ENCODE assay signal across 16 cellular contexts in the genomic region with DNA sequence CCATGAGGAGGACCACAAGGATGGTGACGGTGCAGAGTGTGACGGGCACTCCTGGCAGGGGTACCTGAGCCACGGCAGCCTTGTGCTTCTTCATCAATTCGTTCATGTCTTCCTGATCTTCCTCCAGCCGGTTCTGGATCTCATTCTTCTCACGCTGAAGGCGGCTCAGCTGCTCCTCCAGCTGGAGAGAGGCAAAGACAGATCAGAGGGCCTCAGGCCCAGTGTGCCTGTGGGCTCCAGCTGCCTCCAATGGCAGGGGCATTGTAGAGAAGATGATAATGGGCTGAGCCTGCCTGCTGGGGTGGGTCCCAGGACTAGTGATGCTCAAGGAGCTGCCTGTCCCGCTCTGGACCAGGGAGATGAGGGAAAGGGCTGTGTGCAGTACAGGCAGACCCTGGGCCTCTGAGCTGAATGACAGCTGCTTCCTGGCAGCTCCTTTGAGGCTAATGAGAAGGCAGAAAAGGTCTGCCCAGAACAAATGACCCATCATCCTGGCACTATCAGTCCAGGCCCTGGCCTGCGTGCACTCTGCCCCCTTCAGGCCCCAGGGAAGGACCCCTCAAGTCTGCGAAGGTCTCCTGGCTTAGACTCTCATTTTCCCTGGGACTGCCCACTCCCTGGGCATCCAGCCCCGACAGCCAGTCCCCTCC. TPM values are rescaled to one million over a fixed set of nuclear protein-coding genes. Genes with fewer than 3 reads are reported as not detected.
DNase-seq lines count a peak whose midpoint lies in the region; ATAC-seq and TF ChIP-seq lines count a peak whose summit lies in the region.
"Had no signal": no experiment of that assay in that cellular context is flagged by ENCODE, and none has a peak within 500 bp of the region (broad histone marks: within the 10 kb centered on the region; RNA-seq: fewer than 3 reads in every experiment).

No MANE protein-coding gene starts in this region.

- intact Hi-C loops in CD8-positive, alpha-beta T cell (cut with DNase I, micrococcal nuclease), result no loop called here

- no peaks in the 10 kb centered on the region for H3K4me1 Mint-ChIP-seq in CD8-positive, alpha-beta T cell (ENCODE audit: low read depth)

- no peak for ATAC-seq in GM19395 (IDR thresholded peaks at IDR 0.05; ENCODE audit: unreplicated experiment)
- ATAC-seq in CD8-positive, alpha-beta T cell, result no peak
- no peak for ATAC-seq in HG03571 (IDR thresholded peaks at IDR 0.05; ENCODE audit: unreplicated experiment)
- ATAC-seq: left lung had no signal

- TF ChIP-seq CTCF in BE2C (IDR thresholded peaks at IDR 0.05; ENCODE audit: low read depth, low read length) (no peak), HEK293 (tag by site-specific recombination; IDR thresholded peaks at IDR 0.05) (no peak), astrocyte of the spinal cord (IDR thresholded peaks at IDR 0.05; ENCODE audit: low read depth, low read length) (peak; percentile 11)
- TF ChIP-seq CTCF in CD8-positive, alpha-beta T cell (IDR thresholded peaks at IDR 0.05), result no peak

- no peak overlapping the region for H3K4me3 ChIP-seq in BE2C (ENCODE audit: low read depth, low read length)
- no peak overlapping the region for H3K4me3 ChIP-seq in HEK293 (ENCODE audit: low read depth, low read length)
- H3K4me3 ChIP-seq in astrocyte of the spinal cord (ENCODE audit: low read depth, low read length), result no peak overlapping the region
- no peak overlapping the region for H3K4me3 ChIP-seq in CD8-positive, alpha-beta T cell (ENCODE audit: low read depth, low read length)
- H3K4me3 ChIP-seq: left lung, testis had no signal

- H3K36me3 Mint-ChIP-seq in CD8-positive, alpha-beta T cell, result peaks cover 93% of the 10 kb centered on the region

- no peaks in the 10 kb centered on the region for H3K9me3 ChIP-seq in BE2C
- H3K9me3 ChIP-seq in HEK293 (ENCODE audit: control insufficient read depth, insufficient read depth, low read depth, low read length), result no peaks in the 10 kb centered on the region
- no peaks in the 10 kb centered on the region for H3K9me3 ChIP-seq in CD8-positive, alpha-beta T cell (ENCODE audit: low read length)
- H3K9me3 ChIP-seq: left lung, testis had no signal

- no peak overlapping the region for H3K4me3 Mint-ChIP-seq in CD8-positive, alpha-beta T cell

- in situ Hi-C loops in astrocyte of the spinal cord (cut with HindIII; ENCODE audit: low sequenced_read_pairs), result no loop called here

- H3K36me3 ChIP-seq in BE2C, result no peaks in the 10 kb centered on the region
- H3K36me3 ChIP-seq in HEK293 (ENCODE audit: control insufficient read depth in 2 of 2, insufficient read depth in 1 of 2, low read length in 2 of 2), result peaks cover 0 to 88% of the 10 kb centered on the region in 2 experiments; a peak in 1 of 3 replicates
- H3K36me3 ChIP-seq in CD8-positive, alpha-beta T cell (ENCODE audit: insufficient read depth, low read length), result peaks cover 60% of the 10 kb centered on the region

- H3K27me3 ChIP-seq in BE2C, result no peaks in the 10 kb centered on the region
- no peaks in the 10 kb centered on the region for H3K27me3 ChIP-seq in CD8-positive, alpha-beta T cell (ENCODE audit: insufficient read depth, low read length)
- H3K27me3 ChIP-seq: left lung, testis had no signal

- no peak overlapping the region for H3K27ac Mint-ChIP-seq in CD8-positive, alpha-beta T cell

- DNase-seq in BE2C, result peak; percentile 45
- no peak for DNase-seq in astrocyte of the spinal cord (ENCODE audit: low read depth, low spot score)
- DNase-seq in midbrain (lab: John Stamatoyannopoulos, UW), result peak; percentile 14
- no peak for DNase-seq in CD8-positive, alpha-beta T cell
- no peak for DNase-seq in ureter (ENCODE audit: low spot score)
- DNase-seq: activated gamma-delta T cell treated with Interleukin-2 at 50 U/mL for 16 hours; AML-193; DMS79 treated with DMSO at 0.1 percent for 48 hours; effector CD4-positive, alpha-beta T cell; left lung; NCI-H187; NCI-H748 treated with DMSO at 0.1 percent for 48 hours; testis had no signal

- no peak overlapping the region for H3K27ac ChIP-seq in HEK293 (ENCODE audit: extremely low read depth, low read depth, low read length)
- no peak overlapping the region for H3K27ac ChIP-seq in CD8-positive, alpha-beta T cell (ENCODE audit: low read depth, low read length)
- H3K27ac ChIP-seq: left lung, testis had no signal

- POLR2A ChIA-PET in HEK293 (lab: Yijun Ruan, JAX), result no interaction called here
- POLR2A ChIA-PET in CD8-positive, alpha-beta T cell (lab: Charles Lee), result interaction anchor here (1.6 kb wide), 1 partner anchor 11 kb away, joined by 5 read pairs; no protein-coding TSS in a partner anchor

- CTCF ChIA-PET in HEK293 (lab: Yijun Ruan, JAX), result interaction anchor here (0.7 to 4.0 kb wide), 3 partner anchors 9 to 126 kb away, joined by 3 to 20 read pairs (median 19); no protein-coding TSS in a partner anchor
- CTCF ChIA-PET in CD8-positive, alpha-beta T cell (lab: Charles Lee), result interaction anchor here (1.1 to 2.4 kb wide), 3 partner anchors 26 to 137 kb away, joined by 4 to 8 read pairs (median 6); no protein-coding TSS in a partner anchor

- H3K9me3 Mint-ChIP-seq in CD8-positive, alpha-beta T cell, result no peaks in the 10 kb centered on the region

- H3K27me3 Mint-ChIP-seq in CD8-positive, alpha-beta T cell (ENCODE audit: low read depth), result no peaks in the 10 kb centered on the region

- H3K4me1 ChIP-seq in BE2C, result peaks cover 20% of the 10 kb centered on the region
- no peaks in the 10 kb centered on the region for H3K4me1 ChIP-seq in HEK293 (ENCODE audit: control insufficient read depth, insufficient read depth, low read length)
- no peaks in the 10 kb centered on the region for H3K4me1 ChIP-seq in CD8-positive, alpha-beta T cell (ENCODE audit: insufficient read depth, low read length)
- H3K4me1 ChIP-seq: left lung, testis had no signal

TF ChIP-seq in HEK293, 187 proteins besides CTCF, POLR2A, EP300 and RAD21:
- no peak for TF ChIP-seq ZNF416 (tag by site-specific recombination; IDR thresholded peaks at IDR 0.05)
- TF ChIP-seq ZNF175 (tag by site-specific recombination; IDR thresholded peaks at IDR 0.05), result no peak
- TF ChIP-seq ZNF670 (tag by site-specific recombination; IDR thresholded peaks at IDR 0.05; ENCODE audit: low read depth), result no peak
- TF ChIP-seq ZNF335 (tag by site-specific recombination; conservative IDR thresholded peaks at IDR 0.05), result peak; percentile 45; the same call in 1 of the 2 replicates

RNA-seq across cellular contexts. Expression of gene PIPOX, which starts 47.9 kb away (rescaled TPM):
- 7.8 TPM for polyA plus RNA-seq in BE2C (2012; ENCODE audit: insufficient read depth, insufficient read length, low read depth)
- 1 to 10 TPM; 5.6 to 6.0 TPM for total RNA-seq in CD8-positive, alpha-beta T cell
- total RNA-seq in ureter, result 2.8 TPM

Comparison
In these comparisons a context has a peak if more than half of its experiments do, and no peak if none do; other contexts are left out.
1. DNase-seq: peak in BE2C (single experiment) and midbrain (single experiment); none in astrocyte of the spinal cord (single experiment), CD8-positive, alpha-beta T cell (0 of 7) and ureter (single experiment).